Comparison of ENCODE assay signal across 12 cellular contexts in the genomic region with DNA sequence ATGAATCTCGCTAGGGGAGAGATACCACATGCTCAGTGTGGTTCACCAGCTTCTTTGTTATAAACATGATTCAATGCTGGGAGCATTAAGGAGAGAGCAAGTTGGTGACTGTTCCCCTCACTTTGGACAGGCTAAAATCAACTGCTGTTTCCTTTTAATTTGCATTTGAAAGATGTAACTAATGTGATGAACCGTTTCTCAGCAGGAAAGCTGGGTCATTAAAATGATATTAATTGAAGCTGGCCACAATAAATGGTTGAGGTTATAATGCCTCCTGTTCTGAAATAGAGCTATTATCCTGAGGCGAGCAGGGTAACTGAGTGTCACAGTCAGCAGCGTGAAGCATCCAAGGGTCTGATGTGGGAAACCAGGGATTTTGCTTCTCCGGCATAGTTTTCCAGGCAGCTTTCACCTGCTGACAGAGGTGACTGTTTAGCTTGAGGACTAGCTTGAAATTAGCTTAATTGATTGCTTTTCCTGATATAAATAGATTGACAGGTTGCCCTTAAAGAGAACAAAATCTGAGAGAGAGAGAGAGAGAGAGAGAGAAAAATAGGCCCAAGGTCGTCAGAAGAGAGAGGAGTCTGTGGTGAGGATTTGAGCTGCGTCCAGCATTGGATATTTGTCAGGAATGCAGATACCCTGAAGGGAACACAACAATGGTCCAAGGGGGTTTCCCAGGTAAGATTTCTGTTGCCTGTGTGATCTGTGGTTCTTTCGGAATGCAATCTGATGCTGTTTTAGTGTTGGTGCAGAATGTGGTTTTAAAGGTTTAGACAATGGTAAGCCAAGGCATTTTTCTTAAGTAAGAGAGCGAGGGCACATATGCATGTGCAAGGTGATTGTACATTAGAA.
A peak's percentile ranks its signal among the peaks of the same experiment; 100 is the strongest.
DNase-seq lines count a peak whose midpoint lies in the region; ATAC-seq and TF ChIP-seq lines count a peak whose summit lies in the region.
"Had no signal": no experiment of that assay in that cellular context is flagged by ENCODE, and none has a peak within 500 bp of the region (broad histone marks: within the 10 kb centered on the region; RNA-seq: fewer than 3 reads in every experiment).

No MANE protein-coding gene starts in this region.

- no peak overlapping the region for H3K4me3 Mint-ChIP-seq in CD4-positive, alpha-beta memory T cell
- H3K4me3 Mint-ChIP-seq: activated naive CD4-positive, alpha-beta T cell treated with anti-CD3 and anti-CD28 coated beads, Interleukin-2, amount 50 U/mL, for 24 hours; B cell had no signal

- no peaks in the 10 kb centered on the region for H3K36me3 Mint-ChIP-seq in CD4-positive, alpha-beta memory T cell
- H3K36me3 Mint-ChIP-seq: activated naive CD4-positive, alpha-beta T cell treated with anti-CD3 and anti-CD28 coated beads, Interleukin-2, amount 50 U/mL, for 24 hours had no signal

- no peak overlapping the region for H3K4me3 ChIP-seq in stomach
- no peak overlapping the region for H3K4me3 ChIP-seq in CD4-positive, alpha-beta memory T cell (ENCODE audit: low read length in 2 of 2)
- H3K4me3 ChIP-seq: esophagus muscularis mucosa had no signal

- POLR2A ChIA-PET in CD4-positive, alpha-beta memory T cell (lab: Charles Lee; ENCODE audit: partially characterized antibody) = no interaction called here

- no peak for ATAC-seq in GM21825 (IDR thresholded peaks at IDR 0.05; ENCODE audit: unreplicated experiment)

- H3K4me1 ChIP-seq in stomach = peaks cover 0 to 17% (median 0%) of the 10 kb centered on the region in 4 donors
- no peaks in the 10 kb centered on the region for H3K4me1 ChIP-seq in CD4-positive, alpha-beta memory T cell (ENCODE audit: insufficient read depth, low read length)

- H3K9me3 Mint-ChIP-seq in CD4-positive, alpha-beta memory T cell = peaks cover 0 to 4% (median 0%) of the 10 kb centered on the region in 8 donors
- H3K9me3 Mint-ChIP-seq: activated naive CD4-positive, alpha-beta T cell treated with anti-CD3 and anti-CD28 coated beads, Interleukin-2, amount 50 U/mL, for 24 hours had no signal

- TF ChIP-seq EP300 in stomach (IDR thresholded peaks at IDR 0.05) = no peak

- intact Hi-C loops in stomach (cut with DNase I; ENCODE audit: low total_unique reads) = no loop called here
- intact Hi-C loops in CD4-positive, alpha-beta memory T cell (cut with micrococcal nuclease) = no loop called here

- CTCF ChIA-PET in CD4-positive, alpha-beta memory T cell (lab: Charles Lee; ENCODE audit: partially characterized antibody) = interaction anchor here (0.6 kb wide), 1 partner anchor 42 kb away, joined by 3 read pairs; no protein-coding TSS in a partner anchor

- 64 to 73% (median 67%) methylated on average over 9 of the region's 9 CpGs for WGBS in stomach, 5 donors

- peaks cover 0 to 3% (median under 1%) of the 10 kb centered on the region in 4 donors for H3K4me1 Mint-ChIP-seq in CD4-positive, alpha-beta memory T cell
- H3K4me1 Mint-ChIP-seq: activated naive CD4-positive, alpha-beta T cell treated with anti-CD3 and anti-CD28 coated beads, Interleukin-2, amount 50 U/mL, for 24 hours; B cell had no signal

- H3K27ac Mint-ChIP-seq in CD4-positive, alpha-beta memory T cell = no peak overlapping the region
- H3K27ac Mint-ChIP-seq: activated naive CD4-positive, alpha-beta T cell treated with anti-CD3 and anti-CD28 coated beads, Interleukin-2, amount 50 U/mL, for 24 hours; B cell had no signal

- no peaks in the 10 kb centered on the region for H3K27me3 ChIP-seq in stomach
- H3K27me3 ChIP-seq in CD4-positive, alpha-beta memory T cell (ENCODE audit: insufficient read depth, low read length) = no peaks in the 10 kb centered on the region
- H3K27me3 ChIP-seq: esophagus muscularis mucosa had no signal

- no peak overlapping the region for H3K27ac ChIP-seq in stomach
- no peak overlapping the region for H3K27ac ChIP-seq in CD4-positive, alpha-beta memory T cell (ENCODE audit: low read depth, low read length)

- TF ChIP-seq CTCF in stomach (IDR thresholded peaks at IDR 0.05) (no peak), GM20000 (IDR thresholded peaks at IDR 0.05; ENCODE audit: extremely low read depth, missing control alignments) (no peak)

- no peak for TF ChIP-seq POLR2A in stomach (IDR thresholded peaks at IDR 0.05)

- no peaks in the 10 kb centered on the region for H3K36me3 ChIP-seq in stomach
- no peaks in the 10 kb centered on the region for H3K36me3 ChIP-seq in CD4-positive, alpha-beta memory T cell (ENCODE audit: insufficient read depth, low read length)
- H3K36me3 ChIP-seq: esophagus muscularis mucosa had no signal

- DNase-seq in Daoy (ENCODE audit: low read depth) (peak; percentile 82), NCI-H2227 treated with DMSO at 0.1 percent for 48 hours (lab: John Stamatoyannopoulos, UW) (peak; percentile 12), cerebellum (ENCODE audit: low spot score) (peak; percentile 50), kidney tubule cell (ENCODE audit: low spot score) (peak; percentile 89), stomach (no peak), GM20000 (ENCODE audit: low spot score) (no peak)
- no peak for DNase-seq in CD4-positive, alpha-beta memory T cell
- DNase-seq: Karpas-422 had no signal

- no peaks in the 10 kb centered on the region for H3K9me3 ChIP-seq in stomach
- no peaks in the 10 kb centered on the region for H3K9me3 ChIP-seq in CD4-positive, alpha-beta memory T cell (ENCODE audit: control insufficient read depth in 1 of 2, low read length in 2 of 2)
- H3K9me3 ChIP-seq: esophagus muscularis mucosa had no signal

- no peaks in the 10 kb centered on the region for H3K27me3 Mint-ChIP-seq in CD4-positive, alpha-beta memory T cell
- H3K27me3 Mint-ChIP-seq: activated naive CD4-positive, alpha-beta T cell treated with anti-CD3 and anti-CD28 coated beads, Interleukin-2, amount 50 U/mL, for 24 hours; B cell had no signal

Comparison
In these comparisons a context has a peak if more than half of its experiments do, and no peak if none do; other contexts are left out.
1. DNase-seq: peak in Daoy (single experiment), NCI-H2227 treated with DMSO at 0.1 percent for 48 hours (single experiment), cerebellum (single experiment) and kidney tubule cell (single experiment); none in stomach (single experiment), GM20000 (single experiment) and CD4-positive, alpha-beta memory T cell (0 of 5).